In genomic region chr20:46199198-46199597, GRCh38 we compare ENCODE assay signal across 14 cellular contexts.
DNase-seq lines count a peak whose midpoint lies in the region; ATAC-seq and TF ChIP-seq lines count a peak whose summit lies in the region.
"Had no signal": no experiment of that assay in that cellular context is flagged by ENCODE, and none has a peak within 500 bp of the region (broad histone marks: within the 10 kb centered on the region; RNA-seq: fewer than 3 reads in every experiment).

No MANE protein-coding gene starts in this region.

- CTCF ChIA-PET in activated B cell treated with CpG ODN at 0.5 μM for 24 hours (lab: Charles Lee): no interaction called here

- intact Hi-C loops in activated B cell treated with CpG ODN at 0.5 μM for 24 hours (cut with micrococcal nuclease): no loop called here
- intact Hi-C loops in testis (cut with DNase I; ENCODE audit: low total_unique reads): no loop called here

- peak; percentile 5 for DNase-seq in stimulated activated CD4-positive, alpha-beta T cell treated with anti-CD3 and anti-CD28 coated beads, Interleukin-12 subunit alpha, Interleukin-12 subunit beta, amount 100 ng/mL, for 4 hours
- DNase-seq in stimulated activated CD4-positive, alpha-beta T cell treated with anti-CD3 and anti-CD28 coated beads, Interleukin-2, amount 100 ng/mL, for 48 hours: no peak
- DNase-seq in activated B cell treated with CpG ODN at 0.5 μM for 24 hours (no peak), testis (peak; percentile 37), medulla oblongata (ENCODE audit: extremely low spot score) (no peak), putamen (ENCODE audit: low spot score) (no peak)
- DNase-seq in activated CD4-positive, CD25-positive, alpha-beta regulatory T cell (lab: John Stamatoyannopoulos, UW): no peak
- DNase-seq: lower lobe of right lung, NCI-H1048, NCI-H510A, SHP77 treated with DMSO at 0.1 percent for 48 hours had no signal

- POLR2A ChIA-PET in activated B cell treated with CpG ODN at 0.5 μM for 24 hours (lab: Charles Lee): no interaction called here

- peaks cover 5% of the 10 kb centered on the region for H3K27me3 ChIP-seq in iPS-18a (ENCODE audit: control insufficient read depth, insufficient read depth, low read length)
- H3K27me3 ChIP-seq in testis: no peaks in the 10 kb centered on the region

- peak overlapping the region; percentile 31 for H3K4me3 ChIP-seq in iPS-18a (ENCODE audit: low read length)
- H3K4me3 ChIP-seq in testis: no peak overlapping the region
- H3K4me3 ChIP-seq: BLaER1 treated with 17β-estradiol and CSF1 and Interleukin-3, amounts not matched to agents 10 nM and 100 nM; lower lobe of right lung had no signal

- H3K4me1 Mint-ChIP-seq in activated B cell treated with CpG ODN at 0.5 μM for 24 hours: no peaks in the 10 kb centered on the region

- no peak overlapping the region for H3K4me3 Mint-ChIP-seq in activated B cell treated with CpG ODN at 0.5 μM for 24 hours

- H3K36me3 Mint-ChIP-seq in activated B cell treated with CpG ODN at 0.5 μM for 24 hours (ENCODE audit: low read depth): no peaks in the 10 kb centered on the region

- H3K4me1 ChIP-seq in iPS-18a (ENCODE audit: control insufficient read depth, low read depth, low read length): peaks cover 11% of the 10 kb centered on the region
- peaks cover 18% of the 10 kb centered on the region for H3K4me1 ChIP-seq in testis
- H3K4me1 ChIP-seq: lower lobe of right lung had no signal

- no peak overlapping the region for H3K9ac ChIP-seq in iPS-18a (ENCODE audit: low read length)
- H3K9ac ChIP-seq: BLaER1 treated with 17β-estradiol and CSF1 and Interleukin-3, amounts not matched to agents 10 nM and 100 nM had no signal

- ATAC-seq in activated B cell treated with CpG ODN at 0.5 μM for 24 hours (ENCODE audit: low read depth): no peak
- ATAC-seq: activated CD4-positive, CD25-positive, alpha-beta regulatory T cell treated with anti-CD3 and anti-CD28 coated beads, Interleukin-2, amount 50 U/mL, for 24 hours had no signal

- no peaks in the 10 kb centered on the region for H3K36me3 ChIP-seq in iPS-18a (ENCODE audit: control insufficient read depth, low read depth, low read length)
- H3K36me3 ChIP-seq in testis (ENCODE audit: low read depth, missing control alignments): no peaks in the 10 kb centered on the region
- H3K36me3 ChIP-seq: BLaER1 treated with 17β-estradiol and CSF1 and Interleukin-3, amounts not matched to agents 10 nM and 100 nM; lower lobe of right lung had no signal

- TF ChIP-seq POLR2A in testis (IDR thresholded peaks at IDR 0.05): no peak

- TF ChIP-seq CTCF in activated B cell treated with CpG ODN at 0.5 μM for 24 hours (IDR thresholded peaks at IDR 0.05): no peak
- TF ChIP-seq CTCF in testis (IDR thresholded peaks at IDR 0.05): no peak

- H3K9me3 Mint-ChIP-seq in activated B cell treated with CpG ODN at 0.5 μM for 24 hours: no peaks in the 10 kb centered on the region

- 49 to 61% methylated on average over 19 to 21 of the region's 21 CpGs for WGBS in testis, 2 donors

- H3K27ac ChIP-seq in iPS-18a (ENCODE audit: low read length) (no peak overlapping the region), testis (no peak overlapping the region)
- H3K27ac ChIP-seq: BLaER1 treated with 17β-estradiol and CSF1 and Interleukin-3, amounts not matched to agents 10 nM and 100 nM; lower lobe of right lung had no signal

- H3K27me3 Mint-ChIP-seq in activated B cell treated with CpG ODN at 0.5 μM for 24 hours: peaks cover 39% of the 10 kb centered on the region

- H3K9me3 ChIP-seq in iPS-18a (ENCODE audit: control insufficient read depth, low read depth, low read length): no peaks in the 10 kb centered on the region
- H3K9me3 ChIP-seq in testis: no peaks in the 10 kb centered on the region
- H3K9me3 ChIP-seq: BLaER1 treated with 17β-estradiol and CSF1 and Interleukin-3, amounts not matched to agents 10 nM and 100 nM; lower lobe of right lung had no signal

- peak overlapping the region; percentile 16 for H3K27ac Mint-ChIP-seq in activated B cell treated with CpG ODN at 0.5 μM for 24 hours

Comparison
In these comparisons a context has a peak if more than half of its experiments do, and no peak if none do; other contexts are left out.
1. DNase-seq: peak in stimulated activated CD4-positive, alpha-beta T cell treated with anti-CD3 and anti-CD28 coated beads, Interleukin-12 subunit alpha, Interleukin-12 subunit beta, amount 100 ng/mL, for 4 hours (single experiment) and testis (single experiment); none in stimulated activated CD4-positive, alpha-beta T cell treated with anti-CD3 and anti-CD28 coated beads, Interleukin-2, amount 100 ng/mL, for 48 hours (0 of 2), activated B cell treated with CpG ODN at 0.5 μM for 24 hours (single experiment), medulla oblongata (single experiment), putamen (single experiment) and activated CD4-positive, CD25-positive, alpha-beta regulatory T cell (0 of 4).